In genomic region chr1:203673550-203674411, GRCh38 we compare ENCODE assay signal across 8 cellular contexts. TPM values are rescaled to one million over a fixed set of nuclear protein-coding genes. Genes with fewer than 3 reads are reported as not detected.
DNase-seq lines count a peak whose midpoint lies in the region; ATAC-seq, FAIRE-seq and TF ChIP-seq lines count a peak whose summit lies in the region.

No MANE protein-coding gene starts in this region.

- POLR2A ChIA-PET in A549 (lab: Yijun Ruan, JAX): interaction anchor here (0.6 to 1.4 kb wide), 4 partner anchors 19 to 517 kb away, joined by 3 to 4 read pairs (median 4); no protein-coding TSS in a partner anchor
- POLR2A ChIA-PET in RWPE1 (lab: Yijun Ruan, JAX; ENCODE audit: low non-redundant PET): interaction anchor here (0.6 kb wide), 2 partner anchors 15 to 42 kb away, joined by 3 to 4 read pairs; no protein-coding TSS in a partner anchor

- no peak overlapping the region for H3K4me3 ChIP-seq in A549
- no peak overlapping the region for H3K4me3 ChIP-seq in GM23338
- H3K4me3 ChIP-seq in psoas muscle: no peak overlapping the region
- H3K4me3 ChIP-seq in urinary bladder (ENCODE audit: low read depth, low read length): no peak overlapping the region

- H3K9me3 ChIP-seq in A549: no peaks in the 10 kb centered on the region
- H3K9me3 ChIP-seq in psoas muscle: no peaks in the 10 kb centered on the region

- DNase-seq in A549 (ENCODE audit: low read depth in 1 of 2, low spot score in 1 of 2): peak; percentile 85 to 87
- peak; percentile 43 for DNase-seq in GM23338 (ENCODE audit: low spot score)
- DNase-seq in RWPE1 (ENCODE audit: low spot score): peak; percentile 97
- peak; percentile 86 for DNase-seq in activated effector memory CD4-positive, alpha-beta T cell treated with anti-CD3 and anti-CD28 coated beads, Interleukin-2, amount 50 U/mL, for 16 hours
- peak; percentile 97 for DNase-seq in foreskin melanocyte
- DNase-seq in psoas muscle: peak in 1 of 2 donors; percentile 29

- H3F3A ChIP-seq in GM23338 (replicated peaks; ENCODE audit: low read depth): no peaks in the 10 kb centered on the region

- H3K79me2 ChIP-seq in GM23338 (replicated peaks; ENCODE audit: insufficient read depth): no peaks in the 10 kb centered on the region

- intact Hi-C loops in psoas muscle (cut with DNase I): no loop called here

- TF ChIP-seq EP300 in A549 (IDR thresholded peaks at IDR 0.05): no peak

- H3K4me2 ChIP-seq in A549 (peak overlapping the region; percentile 48), GM23338 (no peak overlapping the region)

- ATAC-seq in A549: peak; percentile 92 to 93
- ATAC-seq in GM23338: peak; percentile 7; the same call in 1 of the 3 replicates
- peak; percentile 65 to 86 (median 85) for ATAC-seq in psoas muscle
- ATAC-seq in GM21723 (IDR thresholded peaks at IDR 0.05; ENCODE audit: unreplicated experiment): no peak

- H3K4me3 Mint-ChIP-seq in GM23338: no peak overlapping the region

- no peak overlapping the region for H2AFZ ChIP-seq in GM23338

- peaks cover 1% of the 10 kb centered on the region for H3K27me3 Mint-ChIP-seq in GM23338 (ENCODE audit: insufficient read depth, low read depth, poor library complexity)

- CTCF ChIA-PET in A549 (lab: Yijun Ruan, JAX): interaction anchor here (0.6 to 3.2 kb wide), 15 partner anchors 9 to 187 kb away, joined by 3 to 25 read pairs (median 4); partner anchors contain the start of genes ATP2B4 and SNRPE
- CTCF ChIA-PET in RWPE1 (lab: Yijun Ruan, JAX): interaction anchor here (0.6 to 1.4 kb wide), 11 partner anchors 17 to 637 kb away, joined by 3 to 7 read pairs (median 3); no protein-coding TSS in a partner anchor

- TF ChIP-seq POLR2A in A549 (IDR thresholded peaks at IDR 0.05; ENCODE audit: low read length): no peak

- WGBS in A549 (ENCODE audit: missing lambda C conversion rate): 43% methylated on average over 13 of the region's 13 CpGs
- 24 to 39% (median 35%) methylated on average over 13 of the region's 13 CpGs for WGBS in psoas muscle, 3 donors
- WGBS in urinary bladder: 17% methylated on average over 13 of the region's 13 CpGs

- TF ChIP-seq RAD21 in A549 (conservative IDR thresholded peaks at IDR 0.05 in 1 of 2, IDR thresholded peaks at IDR 0.05 in 1 of 2): peak; percentile 52 to 55

- H3K36me3 ChIP-seq in GM23338 (ENCODE audit: insufficient read depth) (no peaks in the 10 kb centered on the region), psoas muscle (ENCODE audit: insufficient read depth in 1 of 2, low read depth in 1 of 2) (no peaks in the 10 kb centered on the region), urinary bladder (ENCODE audit: insufficient read depth) (no peaks in the 10 kb centered on the region)

- no peaks in the 10 kb centered on the region for H3K27me3 ChIP-seq in GM23338 (ENCODE audit: insufficient read depth)
- no peaks in the 10 kb centered on the region for H3K27me3 ChIP-seq in psoas muscle (ENCODE audit: insufficient read depth in 3 of 3, low read length in 2 of 3)

- no peaks in the 10 kb centered on the region; the same call in 2 of the 3 replicates for H3K36me3 Mint-ChIP-seq in GM23338 (ENCODE audit: low read depth)

- H3K4me1 ChIP-seq in A549 (peaks cover 36% of the 10 kb centered on the region), GM23338 (ENCODE audit: insufficient read depth) (peaks cover 33% of the 10 kb centered on the region), psoas muscle (peaks cover 41% of the 10 kb centered on the region), urinary bladder (ENCODE audit: insufficient read depth) (peaks cover 2% of the 10 kb centered on the region)

- peaks cover 51% of the 10 kb centered on the region for H3K4me1 Mint-ChIP-seq in GM23338

- no peaks in the 10 kb centered on the region; the same call in 2 of the 3 replicates for H3K9me3 Mint-ChIP-seq in GM23338

- FAIRE-seq in A549 (lab: Jason Lieb, UNC): peak; percentile 28

- H3K9me2 ChIP-seq in GM23338 (ENCODE audit: insufficient read depth): no peaks in the 10 kb centered on the region

- TF ChIP-seq CTCF in A549 (IDR thresholded peaks at IDR 0.05) (peak; percentile 38; the same call in 2 of the 3 replicates), GM23338 (conservative IDR thresholded peaks at IDR 0.05; ENCODE audit: low read depth in 2 of 2) (peak; percentile 21 to 32; a peak in 3 of 4 replicates), RWPE1 (conservative IDR thresholded peaks at IDR 0.05; ENCODE audit: low read depth) (no peak; the same call in 1 of the 2 replicates), psoas muscle (IDR thresholded peaks at IDR 0.05) (no peak)

- H4K20me1 ChIP-seq in GM23338 (replicated peaks; ENCODE audit: insufficient read depth): no peaks in the 10 kb centered on the region; the same call in 1 of the 2 replicates

- no peak overlapping the region for H3K27ac Mint-ChIP-seq in GM23338

- H3K27ac ChIP-seq in A549 (peak overlapping the region; percentile 49 to 80), GM23338 (ENCODE audit: low read depth) (no peak overlapping the region), RWPE1 (peak overlapping the region; percentile 81), psoas muscle (peak overlapping the region; percentile 64), urinary bladder (ENCODE audit: low read depth) (peak overlapping the region; percentile 44)

TF ChIP-seq in A549, 52 proteins besides CTCF, POLR2A, EP300 and RAD21:
- TF ChIP-seq FOSL2 (IDR thresholded peaks at IDR 0.05) (peak; percentile 70), FOSL2 (CRISPR knock-in tag; IDR thresholded peaks at IDR 0.05) (peak; percentile 86), SMC3 (IDR thresholded peaks at IDR 0.05) (peak; percentile 44; the same call in 1 of the 3 replicates), JUNB (IDR thresholded peaks at IDR 0.05) (peak; percentile 45; the same call in 1 of the 2 replicates), SREBF2 (IDR thresholded peaks at IDR 0.05) (no peak), PHF8 (IDR thresholded peaks at IDR 0.05; ENCODE audit: borderline replicate concordance, low read depth) (no peak)

TF ChIP-seq in GM23338, 12 proteins besides CTCF, POLR2A, EP300 and RAD21 (continues in another document):
- TF ChIP-seq EZH2phosphoT487 (IDR thresholded peaks at IDR 0.05; ENCODE audit: unreplicated experiment): no peak
- TF ChIP-seq NANOG (IDR thresholded peaks at IDR 0.05; ENCODE audit: borderline replicate concordance): no peak
- TF ChIP-seq POLR2AphosphoS5 (IDR thresholded peaks at IDR 0.05; ENCODE audit: low read depth): no peak

RNA-seq across cellular contexts. Expression of gene ATP2B4, which starts 47.1 kb away (rescaled TPM):
- 20.5 and 22.5 TPM in 2 replicates for polyA plus RNA-seq in A549 (2011; rRNA removed)
- 4.0 and 4.8 TPM in 2 replicates for polyA plus RNA-seq in A549 (2012; cell fraction: cytosol; rRNA removed)
- polyA plus RNA-seq in A549 (2012; cell fraction: nucleus; rRNA removed): 6.8 and 8.3 TPM in 2 replicates
- 8.3 to 8.7 TPM (median 8.5 TPM) in 3 replicates for polyA plus RNA-seq in A549 (2017; fragmentation: RNase III; extraction: RNeasy Plus Mini Kit Qiagen cat#74134 plus additional on column Dnase treatment)
- 32.3 and 40.3 TPM in 2 replicates for polyA minus RNA-seq in A549 (2011; rRNA and poly(A)+ RNA removed)
- 14.6 and 15.8 TPM in 2 replicates for total RNA-seq in GM23338 (2014; rRNA removed; shearing (Covaris generic))
- polyA plus RNA-seq in GM23338 (2016; fragmentation: Nextera tagmentation; extraction: Ambion mirVana): 4.3 and 5.5 TPM in 2 replicates
- 10 to 100 TPM; 18.6 to 29.6 (median 27.9) TPM for total RNA-seq in psoas muscle
- polyA plus RNA-seq in psoas muscle: 10 to 100 TPM; 12.2 to 26.6 (median 15.6) TPM
- total RNA-seq in urinary bladder: 143 TPM
- polyA plus RNA-seq in urinary bladder: 168 TPM

Comparison
In these comparisons a context has a peak if more than half of its experiments do, and no peak if none do; other contexts are left out.
1. CTCF ChIP-seq: peak in A549 (single experiment) and GM23338 (2 of 2); none in RWPE1 (single experiment) and psoas muscle (single experiment).